In the genomic region with DNA sequence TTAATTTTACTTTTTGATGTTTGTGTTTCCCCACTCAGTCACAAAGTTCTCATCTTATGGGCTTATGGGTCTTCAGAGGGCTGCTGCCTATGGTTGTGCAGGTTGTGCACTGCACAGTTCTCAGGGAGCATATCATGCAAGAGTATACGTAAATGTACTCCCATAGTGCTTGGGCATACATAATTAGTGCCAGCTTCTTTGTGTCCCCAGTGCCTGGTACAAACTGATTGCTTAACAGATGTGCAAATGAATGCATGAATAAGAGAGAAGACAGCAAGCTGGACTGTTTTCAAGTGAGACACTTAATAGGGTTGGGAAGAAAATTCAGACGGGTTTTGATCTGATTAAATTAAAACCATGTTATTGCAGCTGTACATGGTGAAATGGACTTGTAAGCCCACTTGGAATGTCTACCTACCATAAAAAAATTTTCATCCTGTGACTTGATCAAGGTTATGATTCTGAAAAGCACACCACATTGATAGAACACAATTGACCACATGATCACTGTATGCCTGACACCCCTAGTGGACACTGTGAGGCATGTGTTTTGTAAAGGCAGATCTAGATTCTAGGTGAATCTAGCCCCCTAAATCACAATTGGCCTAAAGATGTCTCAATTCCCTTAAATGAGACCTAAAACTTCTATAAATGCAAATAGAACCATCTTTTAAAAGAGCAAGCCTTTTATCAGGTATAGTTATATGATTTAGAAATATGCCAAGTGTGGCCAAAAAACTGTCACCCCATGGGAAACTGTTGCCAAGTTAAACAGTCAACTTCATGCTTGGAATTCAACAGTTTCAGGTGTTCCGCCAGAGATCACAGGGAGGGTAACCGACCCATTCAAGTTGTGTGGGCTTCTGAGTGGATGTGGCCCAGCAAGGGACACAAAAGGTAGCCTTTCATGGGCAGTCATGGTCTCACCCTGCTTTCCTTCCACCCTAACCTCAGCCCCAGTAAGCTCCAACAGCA, we compare ENCODE assay signal across 8 cellular contexts. TPM values are rescaled to one million over a fixed set of nuclear protein-coding genes. Genes with fewer than 3 reads are reported as not detected.
A peak's percentile ranks its signal among the peaks of the same experiment; 100 is the strongest.
DNase-seq lines count a peak whose midpoint lies in the region; ATAC-seq and TF ChIP-seq lines count a peak whose summit lies in the region.

No MANE protein-coding gene starts in this region.

- POLR2A ChIA-PET in T-cell (lab: Charles Lee), result no interaction called here

- CTCF ChIA-PET in T-cell (lab: Charles Lee), result no interaction called here

- H3K36me3 Mint-ChIP-seq in GM23338 (ENCODE audit: low read depth) (peaks cover 38% of the 10 kb centered on the region), T-cell (no peaks in the 10 kb centered on the region)

- H3K9me3 Mint-ChIP-seq in GM23338 (no peaks in the 10 kb centered on the region), T-cell (no peaks in the 10 kb centered on the region)

- peaks cover 91% of the 10 kb centered on the region for H3K79me2 ChIP-seq in GM23338 (replicated peaks; ENCODE audit: insufficient read depth)

- no peak overlapping the region for H3K27ac Mint-ChIP-seq in GM23338
- H3K27ac Mint-ChIP-seq in T-cell, result no peak overlapping the region

- TF ChIP-seq CTCF in GM23338 (conservative IDR thresholded peaks at IDR 0.05; ENCODE audit: low read depth in 2 of 2), result peak; percentile 63 to 71

- 0 out of 2 replicates have a peak overlapping the region, but pooled peaks have one; percentile 23 for H3K27ac ChIP-seq in GM23338 (ENCODE audit: low read depth)

- no peaks in the 10 kb centered on the region for H3K27me3 Mint-ChIP-seq in GM23338 (ENCODE audit: insufficient read depth, low read depth, poor library complexity)
- peaks cover 0 to 1% of the 10 kb centered on the region in 2 donors for H3K27me3 Mint-ChIP-seq in T-cell

- H3F3A ChIP-seq in GM23338 (replicated peaks; ENCODE audit: low read depth), result peaks cover 4% of the 10 kb centered on the region; the same call in 1 of the 2 replicates

- H3K4me3 Mint-ChIP-seq in GM23338 (no peak overlapping the region), T-cell (no peak overlapping the region)

- H4K20me1 ChIP-seq in GM23338 (replicated peaks; ENCODE audit: insufficient read depth), result peaks cover 18% of the 10 kb centered on the region

- no peaks in the 10 kb centered on the region for H3K27me3 ChIP-seq in GM23338 (ENCODE audit: insufficient read depth)

- no peak overlapping the region for H3K4me3 ChIP-seq in GM23338

- H3K36me3 ChIP-seq in GM23338 (ENCODE audit: insufficient read depth), result peaks cover 33% of the 10 kb centered on the region

- no peak overlapping the region for H2AFZ ChIP-seq in GM23338

- ATAC-seq in GM23338 (peak; percentile 49), left lobe of liver (peak; percentile 38), HG02870 (IDR thresholded peaks at IDR 0.05; ENCODE audit: unreplicated experiment) (no peak), T-cell (replicated peaks in 1 of 4) (no peak)

- H3K4me1 ChIP-seq in GM23338 (ENCODE audit: insufficient read depth), result peaks cover 60% of the 10 kb centered on the region

- H3K4me2 ChIP-seq in GM23338, result no peak overlapping the region

- H3K4me1 Mint-ChIP-seq in GM23338 (peaks cover 57% of the 10 kb centered on the region), T-cell (no peaks in the 10 kb centered on the region)

- peak; percentile 18 for DNase-seq in AG08395 (ENCODE audit: low spot score)
- DNase-seq in GM23338 (ENCODE audit: low spot score), result peak; percentile 44
- peak; percentile 10 for DNase-seq in SW480 (ENCODE audit: low spot score)
- no peak for DNase-seq in left lobe of liver (ENCODE audit: low spot score)
- DNase-seq in NCI-H526 treated with DMSO at 0.1 percent for 48 hours (lab: John Stamatoyannopoulos, UW), result no peak
- DNase-seq in EL, result no peak
- DNase-seq in T-cell, result no peak

- H3K9me2 ChIP-seq in GM23338 (ENCODE audit: insufficient read depth), result no peaks in the 10 kb centered on the region

TF ChIP-seq in GM23338, 12 proteins besides CTCF, POLR2A, EP300 and RAD21:
- TF ChIP-seq JUNB (IDR thresholded peaks at IDR 0.05; ENCODE audit: unreplicated experiment), result no peak
- TF ChIP-seq NANOG (IDR thresholded peaks at IDR 0.05; ENCODE audit: borderline replicate concordance), result no peak
- no peak for TF ChIP-seq EZH2 (IDR thresholded peaks at IDR 0.05; ENCODE audit: low read depth, unreplicated experiment)
- TF ChIP-seq STAT1 (IDR thresholded peaks at IDR 0.05; ENCODE audit: unreplicated experiment), result no peak
- TF ChIP-seq, protein P1, sequence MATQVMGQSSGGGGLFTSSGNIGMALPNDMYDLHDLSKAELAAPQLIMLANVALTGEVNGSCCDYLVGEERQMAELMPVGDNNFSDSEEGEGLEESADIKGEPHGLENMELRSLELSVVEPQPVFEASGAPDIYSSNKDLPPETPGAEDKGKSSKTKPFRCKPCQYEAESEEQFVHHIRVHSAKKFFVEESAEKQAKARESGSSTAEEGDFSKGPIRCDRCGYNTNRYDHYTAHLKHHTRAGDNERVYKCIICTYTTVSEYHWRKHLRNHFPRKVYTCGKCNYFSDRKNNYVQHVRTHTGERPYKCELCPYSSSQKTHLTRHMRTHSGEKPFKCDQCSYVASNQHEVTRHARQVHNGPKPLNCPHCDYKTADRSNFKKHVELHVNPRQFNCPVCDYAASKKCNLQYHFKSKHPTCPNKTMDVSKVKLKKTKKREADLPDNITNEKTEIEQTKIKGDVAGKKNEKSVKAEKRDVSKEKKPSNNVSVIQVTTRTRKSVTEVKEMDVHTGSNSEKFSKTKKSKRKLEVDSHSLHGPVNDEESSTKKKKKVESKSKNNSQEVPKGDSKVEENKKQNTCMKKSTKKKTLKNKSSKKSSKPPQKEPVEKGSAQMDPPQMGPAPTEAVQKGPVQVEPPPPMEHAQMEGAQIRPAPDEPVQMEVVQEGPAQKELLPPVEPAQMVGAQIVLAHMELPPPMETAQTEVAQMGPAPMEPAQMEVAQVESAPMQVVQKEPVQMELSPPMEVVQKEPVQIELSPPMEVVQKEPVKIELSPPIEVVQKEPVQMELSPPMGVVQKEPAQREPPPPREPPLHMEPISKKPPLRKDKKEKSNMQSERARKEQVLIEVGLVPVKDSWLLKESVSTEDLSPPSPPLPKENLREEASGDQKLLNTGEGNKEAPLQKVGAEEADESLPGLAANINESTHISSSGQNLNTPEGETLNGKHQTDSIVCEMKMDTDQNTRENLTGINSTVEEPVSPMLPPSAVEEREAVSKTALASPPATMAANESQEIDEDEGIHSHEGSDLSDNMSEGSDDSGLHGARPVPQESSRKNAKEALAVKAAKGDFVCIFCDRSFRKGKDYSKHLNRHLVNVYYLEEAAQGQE (IDR thresholded peaks at IDR 0.05; ENCODE audit: unreplicated experiment), result no peak
- TF ChIP-seq ZNF331 (CRISPR knock-in tag; IDR thresholded peaks at IDR 0.05; ENCODE audit: low read depth), result no peak
- 0 out of 2 replicates have a peak, but pooled peaks have one; percentile 17 for TF ChIP-seq POLR2AphosphoS5 (IDR thresholded peaks at IDR 0.05; ENCODE audit: low read depth)

RNA-seq across cellular contexts. Expression of a gene that starts 27.9 kb away (rescaled TPM):
- total RNA-seq in GM23338 (2014; rRNA removed; shearing (Covaris generic)), result 84.1 and 109 TPM in 2 replicates
- 35.9 and 37.7 TPM in 2 replicates for polyA plus RNA-seq in GM23338 (2016; fragmentation: Nextera tagmentation; extraction: Ambion mirVana)
- total RNA-seq in left lobe of liver, result 0.50 TPM
- total RNA-seq in T-cell, result under 1 TPM in 1 of 5 donors, not detected in 4; 0.09 TPM

Comparison
In these comparisons a context has a peak if more than half of its experiments do, and no peak if none do; other contexts are left out.
1. DNase-seq: peak in AG08395 (single experiment), GM23338 (single experiment) and SW480 (single experiment); none in left lobe of liver (single experiment), NCI-H526 treated with DMSO at 0.1 percent for 48 hours (single experiment), EL (single experiment) and T-cell (0 of 34).
2. ATAC-seq: peak in GM23338 (single experiment) and left lobe of liver (single experiment); none in HG02870 (single experiment) and T-cell (0 of 4).
3. RNA of a gene that starts 27.9 kb away (total RNA-seq): 84.1 to 109 TPM in GM23338; 0.50 TPM in left lobe of liver (single experiment) and 0.09 TPM in T-cell; every median in the first group is over 10 times any median in the second.